20 cellular contexts compared by ENCODE assay signal in the genomic region with DNA sequence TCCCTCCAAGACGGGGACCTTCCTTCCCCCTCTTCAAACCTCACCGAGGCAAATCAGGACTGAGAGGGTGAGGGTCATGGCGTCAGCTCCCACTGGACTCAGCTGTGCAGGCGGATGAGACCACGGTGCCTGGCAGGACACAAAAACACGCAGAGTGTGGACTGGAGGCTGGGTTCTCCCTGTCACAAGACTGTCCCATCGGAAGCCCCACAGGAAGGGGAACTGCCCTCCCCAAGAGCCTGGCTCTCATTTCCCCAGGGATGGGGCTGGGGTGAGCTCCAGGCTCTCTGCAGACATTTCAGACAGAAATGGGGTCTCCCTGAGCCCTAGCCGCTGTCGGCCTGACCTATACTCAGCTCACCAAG. TPM values are rescaled to one million over a fixed set of nuclear protein-coding genes. Genes with fewer than 3 reads are reported as not detected.
DNase-seq lines count a peak whose midpoint lies in the region; ATAC-seq and TF ChIP-seq lines count a peak whose summit lies in the region.
"Had no signal": no experiment of that assay in that cellular context is flagged by ENCODE, and none has a peak within 500 bp of the region (broad histone marks: within the 10 kb centered on the region; RNA-seq: fewer than 3 reads in every experiment).

TSS of gene LILRB5 (minus strand) at position 158 of the 365 bp plus-strand sequence. CDS start at position 78, 80 bp downstream.

- peaks cover 94% of the 10 kb centered on the region for H3K27me3 ChIP-seq in SK-N-SH (ENCODE audit: insufficient read depth)

- no peaks in the 10 kb centered on the region for H3K9me2 ChIP-seq in SK-N-SH

- intact Hi-C loops in left ventricle myocardium superior (cut with micrococcal nuclease), result no loop called here
- intact Hi-C loops in posterior vena cava (cut with DNase I), result no loop called here

- H3F3A ChIP-seq in SK-N-SH (replicated peaks; ENCODE audit: insufficient read depth), result no peaks in the 10 kb centered on the region

- 0% methylated on average over 3 of the region's 9 CpGs for WGBS in SK-N-SH (ENCODE audit: low lambda C conversion rate)

- H4K20me1 ChIP-seq in SK-N-SH (ENCODE audit: insufficient read depth), result no peaks in the 10 kb centered on the region

- no peak within 1 kb of the TSS for H3K27ac ChIP-seq in SK-N-SH (ENCODE audit: low read depth in 2 of 2, low read length in 1 of 2)
- H3K27ac ChIP-seq: HL-60 had no signal

- no peak within 1 kb of the TSS for H2AFZ ChIP-seq in SK-N-SH (ENCODE audit: low read depth)

- ATAC-seq in left ventricle myocardium superior, result peak; percentile 66
- ATAC-seq: activated CD4-positive, alpha-beta T cell treated with anti-CD3 and anti-CD28 coated beads for 36 hours had no signal

- H3K9me3 Mint-ChIP-seq in chondrocyte (ENCODE audit: low read depth), result no peaks in the 10 kb centered on the region
- no peaks in the 10 kb centered on the region for H3K9me3 Mint-ChIP-seq in activated naive CD4-positive, alpha-beta T cell treated with anti-CD3 and anti-CD28 coated beads, Interleukin-2, amount 10 ng/mL, durations not matched to agents 7 days and 5 days
- H3K9me3 Mint-ChIP-seq: CD4-positive, CD25-positive, alpha-beta regulatory T cell; nephron progenitor cell had no signal

- H3K27me3 Mint-ChIP-seq in chondrocyte (ENCODE audit: low read depth), result peaks cover 25% of the 10 kb centered on the region
- peaks cover 49% of the 10 kb centered on the region for H3K27me3 Mint-ChIP-seq in activated naive CD4-positive, alpha-beta T cell treated with anti-CD3 and anti-CD28 coated beads, Interleukin-2, amount 10 ng/mL, durations not matched to agents 7 days and 5 days
- H3K27me3 Mint-ChIP-seq: CD4-positive, CD25-positive, alpha-beta regulatory T cell had no signal

- H3K27ac Mint-ChIP-seq in chondrocyte (ENCODE audit: unreplicated experiment), result no peak within 1 kb of the TSS
- H3K27ac Mint-ChIP-seq in activated naive CD4-positive, alpha-beta T cell treated with anti-CD3 and anti-CD28 coated beads, Interleukin-2, amount 10 ng/mL, durations not matched to agents 7 days and 5 days, result no peak within 1 kb of the TSS
- H3K27ac Mint-ChIP-seq: activated CD4-positive, alpha-beta T cell treated with anti-CD3 and anti-CD28 coated beads for 36 hours; CD4-positive, CD25-positive, alpha-beta regulatory T cell; nephron progenitor cell had no signal

- H3K4me2 ChIP-seq in SK-N-SH, result no peak within 1 kb of the TSS

- POLR2A ChIA-PET in SK-N-SH (lab: Yijun Ruan, JAX), result no interaction called here

- H3K36me3 ChIP-seq in SK-N-SH (replicated peaks in 1 of 2; ENCODE audit: control insufficient read depth in 1 of 2, insufficient read depth in 2 of 2, low read length in 1 of 2), result no peaks in the 10 kb centered on the region
- H3K36me3 ChIP-seq: HAP-1 had no signal

- no peak for TF ChIP-seq RAD21 in SK-N-SH (IDR thresholded peaks at IDR 0.05; ENCODE audit: low read length)

- TF ChIP-seq CTCF in chondrocyte (IDR thresholded peaks at IDR 0.05), result no peak
- TF ChIP-seq CTCF in SK-N-SH (IDR thresholded peaks at IDR 0.05), result no peak

- H3K36me3 Mint-ChIP-seq in chondrocyte (ENCODE audit: low read depth), result no peaks in the 10 kb centered on the region
- no peaks in the 10 kb centered on the region for H3K36me3 Mint-ChIP-seq in activated naive CD4-positive, alpha-beta T cell treated with anti-CD3 and anti-CD28 coated beads, Interleukin-2, amount 10 ng/mL, durations not matched to agents 7 days and 5 days
- H3K36me3 Mint-ChIP-seq: CD4-positive, CD25-positive, alpha-beta regulatory T cell had no signal

- H3K4me1 Mint-ChIP-seq in chondrocyte (ENCODE audit: low read depth), result no peaks in the 10 kb centered on the region
- H3K4me1 Mint-ChIP-seq in activated naive CD4-positive, alpha-beta T cell treated with anti-CD3 and anti-CD28 coated beads, Interleukin-2, amount 10 ng/mL, durations not matched to agents 7 days and 5 days, result no peaks in the 10 kb centered on the region
- H3K4me1 Mint-ChIP-seq: activated CD4-positive, alpha-beta T cell treated with anti-CD3 and anti-CD28 coated beads for 36 hours; CD4-positive, CD25-positive, alpha-beta regulatory T cell had no signal

- H3K4me3 ChIP-seq in SK-N-SH (ENCODE audit: low read depth in 2 of 2, low read length in 1 of 2), result no peak within 1 kb of the TSS
- H3K4me3 ChIP-seq: HAP-1 had no signal

- H3K79me2 ChIP-seq in SK-N-SH (ENCODE audit: insufficient read depth), result no peaks in the 10 kb centered on the region

- CTCF ChIA-PET in SK-N-SH (lab: Yijun Ruan, JAX), result interaction anchor here (2.1 kb wide), 1 partner anchor 9 kb away, joined by 14 read pairs; no protein-coding TSS in a partner anchor
- CTCF ChIA-PET in activated naive CD4-positive, alpha-beta T cell treated with anti-CD3 and anti-CD28 coated beads, Interleukin-2, amount 10 ng/mL, durations not matched to agents 7 days and 5 days (lab: Charles Lee), result interaction anchor here (0.8 to 2.1 kb wide), 2 partner anchors 9 to 1383 kb away, joined by 3 to 8 read pairs; no protein-coding TSS in a partner anchor

- no peak within 1 kb of the TSS for H3K4me3 Mint-ChIP-seq in chondrocyte (ENCODE audit: unreplicated experiment)
- H3K4me3 Mint-ChIP-seq in activated naive CD4-positive, alpha-beta T cell treated with anti-CD3 and anti-CD28 coated beads, Interleukin-2, amount 10 ng/mL, durations not matched to agents 7 days and 5 days, result no peak within 1 kb of the TSS
- H3K4me3 Mint-ChIP-seq: activated CD4-positive, alpha-beta T cell treated with anti-CD3 and anti-CD28 coated beads for 36 hours; CD4-positive, CD25-positive, alpha-beta regulatory T cell had no signal

- DNase-seq in chondrocyte (ENCODE audit: low spot score) (peak; percentile 54), left ventricle myocardium superior (no peak), posterior vena cava (ENCODE audit: low spot score) (no peak), ureter (ENCODE audit: low spot score) (peak; percentile 38), NCI-H345 (lab: John Stamatoyannopoulos, UW) (no peak), SK-N-SH (no peak)
- DNase-seq in activated naive CD4-positive, alpha-beta T cell treated with anti-CD3 and anti-CD28 coated beads, Interleukin-2, amount 10 ng/mL, durations not matched to agents 7 days and 5 days, result no peak
- DNase-seq: activated CD4-positive, alpha-beta T cell treated with anti-CD3 and anti-CD28 coated beads for 36 hours; amniotic stem cell; CD4-positive, CD25-positive, alpha-beta regulatory T cell; NCI-H1694; NCI-H82; nephron progenitor cell; stimulated activated CD4-positive, alpha-beta T cell treated with anti-CD3 and anti-CD28 coated beads, Interleukin-2, amount 100 ng/mL, for 24 hours had no signal

- TF ChIP-seq EP300 in SK-N-SH (IDR thresholded peaks at IDR 0.05; ENCODE audit: borderline replicate concordance in 1 of 2, low read depth in 1 of 2, low read length in 1 of 2), result no peak

- no peaks in the 10 kb centered on the region for H3K9me3 ChIP-seq in SK-N-SH
- H3K9me3 ChIP-seq: HAP-1 had no signal

- no peaks in the 10 kb centered on the region for H3K4me1 ChIP-seq in SK-N-SH (ENCODE audit: control insufficient read depth in 1 of 2, insufficient read depth in 2 of 2, low read depth in 1 of 2, low read length in 1 of 2)
- H3K4me1 ChIP-seq: HAP-1 had no signal

- no peak within 1 kb of the TSS for H3K9ac ChIP-seq in SK-N-SH

TF ChIP-seq in SK-N-SH, 30 proteins besides CTCF, POLR2A, EP300 and RAD21 (continues in another document):
- TF ChIP-seq EZH2phosphoT487 (IDR thresholded peaks at IDR 0.05; ENCODE audit: borderline replicate concordance, low read depth), result no peak
- TF ChIP-seq MXI1 (IDR thresholded peaks at IDR 0.05; ENCODE audit: low read depth, low read length), result no peak
- TF ChIP-seq, protein P1, sequence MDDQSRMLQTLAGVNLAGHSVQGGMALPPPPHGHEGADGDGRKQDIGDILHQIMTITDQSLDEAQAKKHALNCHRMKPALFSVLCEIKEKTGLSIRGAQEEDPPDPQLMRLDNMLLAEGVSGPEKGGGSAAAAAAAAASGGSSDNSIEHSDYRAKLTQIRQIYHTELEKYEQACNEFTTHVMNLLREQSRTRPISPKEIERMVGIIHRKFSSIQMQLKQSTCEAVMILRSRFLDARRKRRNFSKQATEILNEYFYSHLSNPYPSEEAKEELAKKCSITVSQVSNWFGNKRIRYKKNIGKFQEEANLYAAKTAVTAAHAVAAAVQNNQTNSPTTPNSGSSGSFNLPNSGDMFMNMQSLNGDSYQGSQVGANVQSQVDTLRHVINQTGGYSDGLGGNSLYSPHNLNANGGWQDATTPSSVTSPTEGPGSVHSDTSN (IDR thresholded peaks at IDR 0.05), result no peak
- no peak for TF ChIP-seq REST (IDR thresholded peaks at IDR 0.05; ENCODE audit: low read depth, low read length)
- TF ChIP-seq RCOR1 (IDR thresholded peaks at IDR 0.05; ENCODE audit: low read length), result no peak
- no peak for TF ChIP-seq NFIC (IDR thresholded peaks at IDR 0.05; ENCODE audit: borderline replicate concordance)
- no peak for TF ChIP-seq SMC3 (IDR thresholded peaks at IDR 0.05; ENCODE audit: low read depth, low read length)
- TF ChIP-seq CHD2 (IDR thresholded peaks at IDR 0.05; ENCODE audit: low read length, partially characterized antibody), result no peak

RNA-seq across cellular contexts. Expression of gene LILRB5, which starts in this region (rescaled TPM):
- total RNA-seq in chondrocyte (not detected in 3 replicates), left ventricle myocardium superior (5.5 TPM), posterior vena cava (10 to 100 TPM; 14.9 to 22.5 TPM), ureter (5.3 TPM)
- polyA plus RNA-seq in SK-N-SH (2012; rRNA removed), result not detected in 2 replicates
- not detected in 2 replicates for polyA plus RNA-seq in SK-N-SH (2012; cell fraction: cytosol; rRNA removed)
- polyA plus RNA-seq in SK-N-SH (2012; cell fraction: nucleus; rRNA removed), result not detected in 2 replicates
- total RNA-seq: activated CD4-positive, alpha-beta T cell treated with anti-CD3 and anti-CD28 coated beads for 36 hours; CD4-positive, CD25-positive, alpha-beta regulatory T cell; dermis microvascular lymphatic vessel endothelial cell; glomerular endothelial cell; LHCN-M2; T-helper 2 cell treated with Interferon-gamma antibody and Interleukin-4, amounts not matched to agents 100 ng/mL and 5 ng/mL, for 36 hours had no signal
- polyA plus RNA-seq: CD4-positive, CD25-positive, alpha-beta regulatory T cell had no signal

Comparison
In these comparisons a context has a peak if more than half of its experiments do, and no peak if none do; other contexts are left out.
1. Peak in DNase-seq in chondrocyte; RNA of the gene not detected or under 1 TPM.